ENCODE assay signal across 25 cellular contexts in the genomic region with DNA sequence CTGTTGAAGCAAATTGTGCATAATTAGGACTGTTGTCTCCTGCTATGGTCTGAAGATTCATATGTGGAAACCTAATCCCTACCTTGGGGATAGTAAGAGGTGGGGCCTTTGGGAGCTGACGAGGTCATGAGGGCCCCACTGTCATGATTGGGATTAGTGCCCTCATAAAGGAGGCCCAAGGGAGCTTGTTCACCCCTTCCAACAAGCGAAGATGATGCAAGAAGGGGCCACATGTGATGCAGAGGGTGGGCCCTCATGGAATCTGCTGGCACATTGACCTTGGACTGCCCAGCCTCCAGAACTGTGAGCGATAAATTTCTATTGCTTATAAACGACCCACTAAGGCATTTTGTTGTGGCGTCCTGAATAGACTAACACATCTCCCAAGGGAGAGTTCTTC. TPM values are rescaled to one million over a fixed set of nuclear protein-coding genes. Genes with fewer than 3 reads are reported as not detected.
"Had no signal": no experiment of that assay in that cellular context is flagged by ENCODE, and none has a peak within 500 bp of the region (broad histone marks: within the 10 kb centered on the region; RNA-seq: fewer than 3 reads in every experiment).

No MANE protein-coding gene starts in this region.

- H3K36me3 ChIP-seq: lower lobe of right lung, pancreas, right atrium auricular region, right lobe of liver, tibial nerve, uterus had no signal

- H3K4me1 Mint-ChIP-seq: naive thymus-derived CD8-positive, alpha-beta T cell; nephron; stimulated activated naive CD8-positive, alpha-beta T cell treated with anti-CD3 and anti-CD28 coated beads, Interleukin-15, amount 100 ng/mL, for 72 hours had no signal

- H3K4me2 ChIP-seq: smooth muscle cell had no signal

- H3K27ac ChIP-seq: lower lobe of right lung, pancreas, psoas muscle, right atrium auricular region, right lobe of liver, tibial nerve, uterus had no signal

- H3K9me3 ChIP-seq: lower lobe of right lung, pancreas, psoas muscle, right lobe of liver, uterus had no signal

- H3K4me3 ChIP-seq: lower lobe of right lung, pancreas, psoas muscle, right atrium auricular region, right lobe of liver, smooth muscle cell, tibial nerve, uterus had no signal

- H3K9me3 Mint-ChIP-seq: stimulated activated naive CD8-positive, alpha-beta T cell treated with anti-CD3 and anti-CD28 coated beads, Interleukin-15, amount 100 ng/mL, for 72 hours; type B pancreatic cell had no signal

- H3K4me1 ChIP-seq: lower lobe of right lung, pancreas, psoas muscle, right atrium auricular region, right lobe of liver, tibial nerve, uterus had no signal

- H3K27me3 ChIP-seq: pancreas, right atrium auricular region, right lobe of liver, tibial nerve, uterus had no signal

- DNase-seq: kidney glomerular epithelial cell; left cardiac atrium; lower lobe of right lung; mammary epithelial cell; mesenchymal stem cell; naive thymus-derived CD8-positive, alpha-beta T cell; pancreas; psoas muscle; right lobe of liver; stimulated activated CD4-positive, alpha-beta T cell treated with anti-CD3 and anti-CD28 coated beads, Interleukin-1b, Interleukin-23, amount 100 ng/mL, for 48 hours; stimulated activated CD4-positive, alpha-beta T cell treated with anti-CD3 and anti-CD28 coated beads, Interleukin-2, amount 100 ng/mL, for 48 hours; stimulated activated CD4-positive, alpha-beta T cell treated with anti-CD3 and anti-CD28 coated beads, Interleukin-4, amount 100 ng/mL, for 4 hours; stimulated activated CD8-positive, alpha-beta memory T cell treated with anti-CD3 and anti-CD28 coated beads, Interleukin-4, amount 100 ng/mL, for 48 hours; stimulated activated naive CD4-positive, alpha-beta T cell treated with Interleukin-2 at 50 U/mL for 16 hours; stimulated activated naive CD8-positive, alpha-beta T cell treated with anti-CD3 and anti-CD28 coated beads, Interleukin-15, amount 100 ng/mL, for 72 hours; uterus had no signal

- FAIRE-seq: keratinocyte, pancreas had no signal

- H3K4me3 Mint-ChIP-seq: naive thymus-derived CD8-positive, alpha-beta T cell; nephron; neural crest cell; stimulated activated memory B cell treated with anti-CD40 and anti-IgM and Interleukin-4, amounts not matched to agents 10 μg/mL and 1 μg/mL and 100 μg/mL, for 72 hours; stimulated activated naive CD8-positive, alpha-beta T cell treated with anti-CD3 and anti-CD28 coated beads, Interleukin-15, amount 100 ng/mL, for 72 hours; type B pancreatic cell had no signal

- ATAC-seq: left cardiac atrium; left lobe of liver; lower lobe of right lung; naive thymus-derived CD8-positive, alpha-beta T cell; pancreas; psoas muscle; right lobe of liver; stimulated activated memory B cell treated with anti-CD40 and anti-IgM and Interleukin-4, amounts not matched to agents 10 μg/mL and 1 μg/mL and 100 μg/mL, for 72 hours; stimulated activated naive CD8-positive, alpha-beta T cell treated with anti-CD3 and anti-CD28 coated beads, Interleukin-15, amount 100 ng/mL, for 72 hours had no signal

- H3K36me3 Mint-ChIP-seq: naive thymus-derived CD8-positive, alpha-beta T cell; stimulated activated memory B cell treated with anti-CD40 and anti-IgM and Interleukin-4, amounts not matched to agents 10 μg/mL and 1 μg/mL and 100 μg/mL, for 72 hours; type B pancreatic cell had no signal

- H3K27me3 Mint-ChIP-seq: stimulated activated memory B cell treated with anti-CD40 and anti-IgM and Interleukin-4, amounts not matched to agents 10 μg/mL and 1 μg/mL and 100 μg/mL, for 72 hours; stimulated activated naive CD8-positive, alpha-beta T cell treated with anti-CD3 and anti-CD28 coated beads, Interleukin-15, amount 100 ng/mL, for 72 hours had no signal

- H3K27ac Mint-ChIP-seq: nephron; stimulated activated memory B cell treated with anti-CD40 and anti-IgM and Interleukin-4, amounts not matched to agents 10 μg/mL and 1 μg/mL and 100 μg/mL, for 72 hours; stimulated activated naive CD8-positive, alpha-beta T cell treated with anti-CD3 and anti-CD28 coated beads, Interleukin-15, amount 100 ng/mL, for 72 hours; type B pancreatic cell had no signal

RNA-seq across cellular contexts. Expression of gene TMEM132B, which starts 25.6 kb away (rescaled TPM):
- total RNA-seq: naive thymus-derived CD8-positive, alpha-beta T cell; smooth muscle cell had no signal
- polyA plus RNA-seq: naive thymus-derived CD8-positive, alpha-beta T cell had no signal
